8 cellular contexts compared by ENCODE assay signal in genomic region chr18:74994502-74995403, GRCh38.
DNase-seq lines count a peak whose midpoint lies in the region; ATAC-seq, FAIRE-seq and TF ChIP-seq lines count a peak whose summit lies in the region.

No MANE protein-coding gene starts in this region.

- no peaks in the 10 kb centered on the region for H3K79me2 ChIP-seq in keratinocyte (ENCODE audit: control insufficient read depth, insufficient read depth, low read length)

- peak overlapping the region; percentile 80 for H2AFZ ChIP-seq in keratinocyte (ENCODE audit: control insufficient read depth, low read length)

- TF ChIP-seq CTCF in keratinocyte (optimal IDR thresholded peaks at IDR 0.05 in 1 of 3, IDR thresholded peaks at IDR 0.05 in 1 of 3, conservative IDR thresholded peaks at IDR 0.05 in 1 of 3; ENCODE audit: extremely low read depth in 1 of 3, insufficient read depth in 2 of 3, low read length in 3 of 3) = no peak

- peak overlapping the region; percentile 38 for H3K27ac ChIP-seq in keratinocyte (ENCODE audit: control insufficient read depth, insufficient read depth, low read length)

- H3K9me3 ChIP-seq in keratinocyte (ENCODE audit: control insufficient read depth, low read depth, low read length) = no peaks in the 10 kb centered on the region

- no peaks in the 10 kb centered on the region for H3K27me3 ChIP-seq in keratinocyte (ENCODE audit: control insufficient read depth, extremely low read depth, insufficient read depth, low read length)

- no peaks in the 10 kb centered on the region for H3K36me3 ChIP-seq in keratinocyte (ENCODE audit: control insufficient read depth in 2 of 2, extremely low read depth in 1 of 2, insufficient read depth in 2 of 2, low read length in 2 of 2)

- peak; percentile 79 for ATAC-seq in GM19372 (IDR thresholded peaks at IDR 0.05; ENCODE audit: low read depth, unreplicated experiment)
- peak; percentile 79 for ATAC-seq in HG03196 (IDR thresholded peaks at IDR 0.05; ENCODE audit: unreplicated experiment)

- no peaks in the 10 kb centered on the region for H4K20me1 ChIP-seq in keratinocyte (ENCODE audit: control insufficient read depth, extremely low read depth, insufficient read depth, low read length)

- H3K4me3 ChIP-seq in keratinocyte (ENCODE audit: control insufficient read depth in 2 of 3, extremely low read depth in 1 of 3, insufficient read depth in 2 of 3, low read depth in 1 of 3, low read length in 3 of 3) = peak overlapping the region in 2 of 3 experiments; percentile 25 to 30

- dilution Hi-C loops in keratinocyte (cut with MboI; ENCODE audit: extremely low pct_ligation_motif_present, low sequenced_read_pairs) = no loop called here

- peak overlapping the region; percentile 79 for H3K4me2 ChIP-seq in keratinocyte (ENCODE audit: control insufficient read depth, extremely low read depth, insufficient read depth, low read depth, low read length)

- DNase-seq in EH (ENCODE audit: low read depth) = peak; percentile 53
- DNase-seq in UCSD-AML1 (lab: John Stamatoyannopoulos, UW; ENCODE audit: unreplicated experiment) = peak; percentile 50
- DNase-seq in keratinocyte (ENCODE audit: low read depth, low spot score) = no peak
- DNase-seq in effector CD8-positive, alpha-beta T cell (lab: John Stamatoyannopoulos, UW) = no peak
- DNase-seq in NCI-H510A (lab: John Stamatoyannopoulos, UW) = no peak
- DNase-seq in GDM1 (lab: John Stamatoyannopoulos, UW) = no peak

- H3K9ac ChIP-seq in keratinocyte (ENCODE audit: control insufficient read depth, extremely low read depth, insufficient read depth, low read length) = peak overlapping the region; percentile 10

- FAIRE-seq in keratinocyte (lab: Jason Lieb, UNC) = peak; percentile 84

- H3K4me1 ChIP-seq in keratinocyte (ENCODE audit: control insufficient read depth, extremely low read depth, insufficient read depth, low read length) = peaks cover 16% of the 10 kb centered on the region

- H3K9me1 ChIP-seq in keratinocyte (ENCODE audit: control insufficient read depth, extremely low read depth, insufficient read depth, low read length) = no peaks in the 10 kb centered on the region

Comparison
In these comparisons a context has a peak if more than half of its experiments do, and no peak if none do; other contexts are left out.
1. DNase-seq: peak in EH (single experiment) and UCSD-AML1 (single experiment); none in keratinocyte (single experiment), effector CD8-positive, alpha-beta T cell (single experiment), NCI-H510A (single experiment) and GDM1 (single experiment).